Comparison of ENCODE assay signal across 17 cellular contexts in the genomic region with DNA sequence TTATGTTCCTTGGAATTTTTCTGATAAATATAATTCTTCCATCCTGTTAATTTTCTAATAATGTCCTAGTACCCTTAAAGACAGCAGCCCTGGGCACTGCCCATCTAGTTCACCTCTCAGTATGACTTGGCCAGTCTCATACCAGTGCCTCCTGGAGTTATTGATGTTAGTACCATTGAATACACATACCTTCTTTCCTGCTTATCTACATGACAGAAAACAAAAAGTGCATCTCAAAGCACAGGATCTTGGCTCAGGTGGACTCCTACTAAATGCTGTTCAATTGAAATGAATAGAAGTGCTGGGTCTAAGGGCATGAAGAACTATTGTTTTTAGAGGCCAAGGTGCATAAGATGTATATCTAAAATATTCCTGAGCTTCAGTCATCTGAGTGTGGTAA.
DNase-seq lines count a peak whose midpoint lies in the region; ATAC-seq and TF ChIP-seq lines count a peak whose summit lies in the region.
"Had no signal": no experiment of that assay in that cellular context is flagged by ENCODE, and none has a peak within 500 bp of the region (broad histone marks: within the 10 kb centered on the region; RNA-seq: fewer than 3 reads in every experiment).

No MANE protein-coding gene starts in this region.

- no peaks in the 10 kb centered on the region for H3K27me3 ChIP-seq in H9 (ENCODE audit: insufficient read depth, low read length)
- no peaks in the 10 kb centered on the region for H3K27me3 ChIP-seq in iPS-20b (ENCODE audit: insufficient read depth, low read length)
- H3K27me3 ChIP-seq in neural progenitor cell = no peaks in the 10 kb centered on the region
- H3K27me3 ChIP-seq: BLaER1 treated with 17β-estradiol and CSF1 and Interleukin-3, amounts not matched to agents 10 nM and 100 nM had no signal

- H3K18ac ChIP-seq in H9 (ENCODE audit: insufficient read length, low read depth, low read length) = no peak overlapping the region

- H3K27ac ChIP-seq in H9 (ENCODE audit: insufficient read length, low read depth, low read length) (no peak overlapping the region), iPS-20b (ENCODE audit: low read length) (no peak overlapping the region), neural progenitor cell (no peak overlapping the region)
- H3K27ac ChIP-seq: BLaER1 treated with 17β-estradiol and CSF1 and Interleukin-3, amounts not matched to agents 10 nM and 100 nM had no signal

- DNase-seq in H9 = no peak
- DNase-seq in WTC11 (ENCODE audit: low spot score) = no peak
- DNase-seq in neural progenitor cell (ENCODE audit: low spot score) = no peak
- no peak for DNase-seq in putamen (ENCODE audit: low spot score)
- no peak for DNase-seq in NCI-H187 (lab: John Stamatoyannopoulos, UW)
- DNase-seq: 8988T; Calu3; CD8-positive, alpha-beta T cell; DMS79 treated with DMSO at 0.1 percent for 48 hours; GF-D8; HCEC 1CT had no signal

- H3K4me3 ChIP-seq in iPS-20b (ENCODE audit: low read length) (peak overlapping the region; percentile 27; the same call in 1 of the 2 replicates), neural progenitor cell (no peak overlapping the region)
- H3K4me3 ChIP-seq: BLaER1 treated with 17β-estradiol and CSF1 and Interleukin-3, amounts not matched to agents 10 nM and 100 nM had no signal

- H2BK120ac ChIP-seq in H9 (ENCODE audit: low read depth, low read length, poor library complexity, severe bottlenecking) = no peak overlapping the region

- H3K36me3 Mint-ChIP-seq in H9 (ENCODE audit: insufficient read depth in 1 of 3, low read depth in 3 of 3) (peaks cover 0 to 2% (median 0%) of the 10 kb centered on the region in 3 experiments; a peak in 1 of 7 replicates), WTC11 (no peaks in the 10 kb centered on the region), neural progenitor cell (peaks cover 12% of the 10 kb centered on the region)
- H3K36me3 Mint-ChIP-seq: CD8-positive, alpha-beta T cell; IgD-negative memory B cell had no signal

- no peak overlapping the region for H2AK5ac ChIP-seq in H9 (ENCODE audit: insufficient read length, low read length)

- no peak overlapping the region for H3K4ac ChIP-seq in H9 (ENCODE audit: low read depth, low read length)

- no peak overlapping the region for H4K8ac ChIP-seq in H9 (replicated peaks; ENCODE audit: insufficient read length, low read depth, low read length)

- H3K4me3 Mint-ChIP-seq in H9 = peak overlapping the region in 1 of 2 experiments; percentile 43; a peak in 1 of 5 replicates
- H3K4me3 Mint-ChIP-seq in WTC11 = no peak overlapping the region; the same call in 1 of the 2 replicates
- H3K4me3 Mint-ChIP-seq in neural progenitor cell = no peak overlapping the region
- H3K4me3 Mint-ChIP-seq: B cell; CD8-positive, alpha-beta T cell; IgD-negative memory B cell had no signal

- POLR2A ChIA-PET in WTC11 (lab: Charles Lee) = no interaction called here

- peaks cover 5% of the 10 kb centered on the region; the same call in 1 of the 2 replicates for H3K4me1 ChIP-seq in H9 (ENCODE audit: insufficient read depth, low read length)
- peaks cover 32% of the 10 kb centered on the region for H3K4me1 ChIP-seq in iPS-20b (ENCODE audit: insufficient read depth, low read length)
- H3K4me1 ChIP-seq in neural progenitor cell = peaks cover 44% of the 10 kb centered on the region

- H3K23me2 ChIP-seq in H9 (ENCODE audit: insufficient read length, low read depth, low read length, poor library complexity, severe bottlenecking) = no peaks in the 10 kb centered on the region

- H3K23ac ChIP-seq in H9 (ENCODE audit: insufficient read length, low read depth, low read length) = no peak overlapping the region

- H3K27ac Mint-ChIP-seq in H9 (peak overlapping the region in 1 of 3 experiments; percentile 3; a peak in 1 of 7 replicates), WTC11 (peak overlapping the region; percentile 4; the same call in 1 of the 2 replicates), neural progenitor cell (peak overlapping the region; percentile 93)
- H3K27ac Mint-ChIP-seq: B cell; CD8-positive, alpha-beta T cell; IgD-negative memory B cell had no signal

- no peaks in the 10 kb centered on the region for H3K79me2 ChIP-seq in H9 (ENCODE audit: insufficient read depth, low read length)
- no peaks in the 10 kb centered on the region for H3K79me2 ChIP-seq in neural progenitor cell (ENCODE audit: low read depth)

- peak overlapping the region; percentile 19 for H3K4me2 ChIP-seq in H9 (ENCODE audit: insufficient read depth, insufficient read length, low read length)
- no peak overlapping the region for H3K4me2 ChIP-seq in neural progenitor cell
- H3K4me2 ChIP-seq: BLaER1 treated with 17β-estradiol and CSF1 and Interleukin-3, amounts not matched to agents 10 nM and 100 nM had no signal

- peak; percentile 50 for ATAC-seq in WTC11
- ATAC-seq in HG02870 (IDR thresholded peaks at IDR 0.05; ENCODE audit: unreplicated experiment) = no peak
- ATAC-seq: CD8-positive, alpha-beta T cell; HepG2 had no signal

- no peak overlapping the region for H2BK12ac ChIP-seq in H9 (ENCODE audit: insufficient read length, low read depth, low read length)

- H3K79me1 ChIP-seq in H9 (ENCODE audit: insufficient read depth, low read depth, low read length, poor library complexity, severe bottlenecking) = no peaks in the 10 kb centered on the region

- H3K9ac ChIP-seq in H9 (ENCODE audit: extremely low read depth, insufficient read length, low read length) (no peak overlapping the region), iPS-20b (ENCODE audit: low read depth, low read length) (no peak overlapping the region), neural progenitor cell (no peak overlapping the region)
- H3K9ac ChIP-seq: BLaER1 treated with 17β-estradiol and CSF1 and Interleukin-3, amounts not matched to agents 10 nM and 100 nM had no signal

- no peak overlapping the region for H4K91ac ChIP-seq in H9 (ENCODE audit: insufficient read length, low read depth, low read length)

- CTCF ChIA-PET in WTC11 (lab: Charles Lee) = no interaction called here

- H4K20me1 ChIP-seq in H9 (ENCODE audit: control insufficient read depth, insufficient read depth, insufficient read length) (no peaks in the 10 kb centered on the region), neural progenitor cell (ENCODE audit: low read depth) (no peaks in the 10 kb centered on the region)
- H4K20me1 ChIP-seq: BLaER1 treated with 17β-estradiol and CSF1 and Interleukin-3, amounts not matched to agents 10 nM and 100 nM had no signal

- no peak overlapping the region for H2BK15ac ChIP-seq in H9 (ENCODE audit: low read depth, low read length)

- peaks cover 7% of the 10 kb centered on the region for H3F3A ChIP-seq in neural progenitor cell (ENCODE audit: low read depth)

- no peak overlapping the region for H4K5ac ChIP-seq in H9 (ENCODE audit: insufficient read length, low read depth, low read length)

- H3K4me1 Mint-ChIP-seq in H9 (peaks cover 36 to 37% of the 10 kb centered on the region in 2 experiments), WTC11 (peaks cover 41% of the 10 kb centered on the region), neural progenitor cell (peaks cover 71% of the 10 kb centered on the region)
- H3K4me1 Mint-ChIP-seq: B cell, IgD-negative memory B cell had no signal

- H3K14ac ChIP-seq in H9 (ENCODE audit: insufficient read depth, low read length) = no peak overlapping the region

- H2BK5ac ChIP-seq in H9 (ENCODE audit: insufficient read length, low read length) = no peak overlapping the region

- H2BK20ac ChIP-seq in H9 (ENCODE audit: low read depth, low read length, poor library complexity, severe bottlenecking) = no peak overlapping the region

- H3K56ac ChIP-seq in H9 (ENCODE audit: insufficient read length, low read depth, low read length) = no peak overlapping the region

- H3K9me3 Mint-ChIP-seq in H9 (peaks cover 0 to 2% of the 10 kb centered on the region in 2 experiments; a peak in 3 of 5 replicates), WTC11 (peaks cover 5% of the 10 kb centered on the region; the same call in 1 of the 2 replicates), neural progenitor cell (peaks cover 5% of the 10 kb centered on the region)
- H3K9me3 Mint-ChIP-seq: CD8-positive, alpha-beta T cell had no signal

- H2AFZ ChIP-seq in H9 (ENCODE audit: low read length) (no peak overlapping the region), neural progenitor cell (replicated peaks) (no peak overlapping the region)

- no peak overlapping the region for H3T11ph ChIP-seq in H9 (ENCODE audit: low read length)

- H3K9me3 ChIP-seq in H9 (ENCODE audit: control insufficient read depth, low read depth, low read length) (no peaks in the 10 kb centered on the region), iPS-20b (ENCODE audit: insufficient read depth, low read depth, low read length) (no peaks in the 10 kb centered on the region), neural progenitor cell (ENCODE audit: low read depth) (no peaks in the 10 kb centered on the region)
- H3K9me3 ChIP-seq: BLaER1 treated with 17β-estradiol and CSF1 and Interleukin-3, amounts not matched to agents 10 nM and 100 nM had no signal

- H3K36me3 ChIP-seq in iPS-20b (ENCODE audit: insufficient read depth, low read depth, low read length) = no peaks in the 10 kb centered on the region
- H3K36me3 ChIP-seq in neural progenitor cell = no peaks in the 10 kb centered on the region
- H3K36me3 ChIP-seq: BLaER1 treated with 17β-estradiol and CSF1 and Interleukin-3, amounts not matched to agents 10 nM and 100 nM had no signal

- TF ChIP-seq CTCF in H9 (conservative IDR thresholded peaks at IDR 0.05) = no peak
- TF ChIP-seq CTCF in WTC11 (IDR thresholded peaks at IDR 0.05) = no peak
- TF ChIP-seq CTCF in neural progenitor cell (IDR thresholded peaks at IDR 0.05) = no peak

- H3K27me3 Mint-ChIP-seq in H9 (ENCODE audit: low read depth) (no peaks in the 10 kb centered on the region; the same call in 1 of the 2 replicates), WTC11 (ENCODE audit: low read depth) (no peaks in the 10 kb centered on the region), neural progenitor cell (ENCODE audit: insufficient read depth, low read depth) (peaks cover 7% of the 10 kb centered on the region)
- H3K27me3 Mint-ChIP-seq: B cell, IgD-negative memory B cell had no signal

TF ChIP-seq in WTC11, 78 proteins besides CTCF, POLR2A, EP300 and RAD21:
- TF ChIP-seq HMGA2 (CRISPR knock-in tag; IDR thresholded peaks at IDR 0.05) (no peak), TEAD1 (CRISPR knock-in tag; IDR thresholded peaks at IDR 0.05) (peak; percentile 33; the same call in 1 of the 2 replicates)
